1 cellular context compared by ENCODE assay signal in the genomic region with DNA sequence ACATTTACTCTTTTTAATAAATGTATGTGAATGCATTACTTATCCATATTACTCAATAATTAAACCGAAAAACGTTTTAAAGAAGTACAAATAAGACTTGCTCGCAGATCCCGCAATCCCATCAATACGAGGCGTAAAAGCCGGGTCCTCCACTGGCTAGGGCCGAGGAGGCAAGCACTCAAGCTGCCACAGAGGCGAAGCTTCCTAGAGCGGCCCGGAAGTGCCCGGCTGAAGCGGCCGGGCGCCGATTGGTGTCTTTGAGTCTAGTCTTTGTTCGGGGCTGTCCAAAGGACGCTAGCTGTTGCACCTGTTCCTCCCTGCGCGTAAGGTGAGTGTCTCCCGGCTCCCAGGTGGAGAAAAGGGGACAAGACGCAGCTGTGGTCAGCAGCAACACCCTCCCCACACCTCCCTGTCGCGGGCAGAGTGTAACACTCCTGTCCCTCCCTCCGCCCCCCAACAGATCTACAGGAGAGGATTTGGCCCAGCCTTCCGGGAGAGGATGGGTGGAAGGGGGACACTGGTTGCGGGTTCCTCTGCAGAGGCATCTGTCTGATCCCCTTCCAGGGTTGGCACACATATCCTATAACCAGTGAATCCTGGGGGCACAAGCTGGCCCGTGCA.
A peak's percentile ranks its signal among the peaks of the same experiment; 100 is the strongest.
TF ChIP-seq lines count a peak whose summit lies in the region.

A gene (plus strand): TSS at position 260 of the 621 bp plus-strand sequence. CDS start 835 bp downstream, outside the sequence.

TF ChIP-seq in HepG2, 621 proteins besides CTCF, POLR2A, EP300 and RAD21 (continued from another document and continues in another):
- TF ChIP-seq SRSF9 (IDR thresholded peaks at IDR 0.05; ENCODE audit: borderline replicate concordance, insufficient read depth, low read depth, low read length, poor library complexity, severe bottlenecking) (no peak), ZNF567 (CRISPR knock-in tag; IDR thresholded peaks at IDR 0.05; ENCODE audit: borderline replicate concordance) (peak; percentile 75; the same call in 1 of the 2 replicates), NR2F2 (IDR thresholded peaks at IDR 0.05; ENCODE audit: borderline replicate concordance, low read depth) (0 out of 2 replicates have a peak, but pooled peaks have one; percentile 14), ZFYVE20 (CRISPR knock-in tag; IDR thresholded peaks at IDR 0.05; ENCODE audit: borderline replicate concordance, low read depth) (no peak), ZNF101 (CRISPR knock-in tag; IDR thresholded peaks at IDR 0.05; ENCODE audit: borderline replicate concordance, low read depth) (no peak), MIXL1 (CRISPR knock-in tag; IDR thresholded peaks at IDR 0.05) (peak; percentile 47; the same call in 1 of the 2 replicates), RORA (CRISPR knock-in tag; IDR thresholded peaks at IDR 0.05) (no peak), ZSCAN29 (CRISPR knock-in tag; conservative IDR thresholded peaks at IDR 0.05) (no peak), SIN3B (IDR thresholded peaks at IDR 0.05; ENCODE audit: low read length) (peak; percentile 71; the same call in 1 of the 2 replicates), RARA (CRISPR knock-in tag; IDR thresholded peaks at IDR 0.05) (peak; percentile 38; the same call in 1 of the 2 replicates), ZNF17 (CRISPR knock-in tag; IDR thresholded peaks at IDR 0.05) (no peak), MEIS1 (CRISPR knock-in tag; IDR thresholded peaks at IDR 0.05; ENCODE audit: borderline replicate concordance) (0 out of 2 replicates have a peak, but pooled peaks have one; percentile 43), TP53 (CRISPR knock-in tag; conservative IDR thresholded peaks at IDR 0.05) (peak; percentile 61; the same call in 1 of the 2 replicates), NCOR1 (IDR thresholded peaks at IDR 0.05; ENCODE audit: borderline replicate concordance, low read length) (no peak), ADNP (CRISPR knock-in tag; IDR thresholded peaks at IDR 0.05) (no peak), ZNF383 (CRISPR knock-in tag; IDR thresholded peaks at IDR 0.05; ENCODE audit: borderline replicate concordance) (no peak), SOX6 (IDR thresholded peaks at IDR 0.05) (no peak), SOX6 (CRISPR knock-in tag; IDR thresholded peaks at IDR 0.05) (peak; percentile 81), ZNF781 (CRISPR knock-in tag; IDR thresholded peaks at IDR 0.05; ENCODE audit: borderline replicate concordance, not compliant biosample characterization) (peak; percentile 77), ZMAT3 (CRISPR knock-in tag; conservative IDR thresholded peaks at IDR 0.05) (peak; percentile 86), ZC3H13 (CRISPR knock-in tag; IDR thresholded peaks at IDR 0.05) (peak; percentile 76; the same call in 1 of the 2 replicates)
- TF ChIP-seq, protein P1, sequence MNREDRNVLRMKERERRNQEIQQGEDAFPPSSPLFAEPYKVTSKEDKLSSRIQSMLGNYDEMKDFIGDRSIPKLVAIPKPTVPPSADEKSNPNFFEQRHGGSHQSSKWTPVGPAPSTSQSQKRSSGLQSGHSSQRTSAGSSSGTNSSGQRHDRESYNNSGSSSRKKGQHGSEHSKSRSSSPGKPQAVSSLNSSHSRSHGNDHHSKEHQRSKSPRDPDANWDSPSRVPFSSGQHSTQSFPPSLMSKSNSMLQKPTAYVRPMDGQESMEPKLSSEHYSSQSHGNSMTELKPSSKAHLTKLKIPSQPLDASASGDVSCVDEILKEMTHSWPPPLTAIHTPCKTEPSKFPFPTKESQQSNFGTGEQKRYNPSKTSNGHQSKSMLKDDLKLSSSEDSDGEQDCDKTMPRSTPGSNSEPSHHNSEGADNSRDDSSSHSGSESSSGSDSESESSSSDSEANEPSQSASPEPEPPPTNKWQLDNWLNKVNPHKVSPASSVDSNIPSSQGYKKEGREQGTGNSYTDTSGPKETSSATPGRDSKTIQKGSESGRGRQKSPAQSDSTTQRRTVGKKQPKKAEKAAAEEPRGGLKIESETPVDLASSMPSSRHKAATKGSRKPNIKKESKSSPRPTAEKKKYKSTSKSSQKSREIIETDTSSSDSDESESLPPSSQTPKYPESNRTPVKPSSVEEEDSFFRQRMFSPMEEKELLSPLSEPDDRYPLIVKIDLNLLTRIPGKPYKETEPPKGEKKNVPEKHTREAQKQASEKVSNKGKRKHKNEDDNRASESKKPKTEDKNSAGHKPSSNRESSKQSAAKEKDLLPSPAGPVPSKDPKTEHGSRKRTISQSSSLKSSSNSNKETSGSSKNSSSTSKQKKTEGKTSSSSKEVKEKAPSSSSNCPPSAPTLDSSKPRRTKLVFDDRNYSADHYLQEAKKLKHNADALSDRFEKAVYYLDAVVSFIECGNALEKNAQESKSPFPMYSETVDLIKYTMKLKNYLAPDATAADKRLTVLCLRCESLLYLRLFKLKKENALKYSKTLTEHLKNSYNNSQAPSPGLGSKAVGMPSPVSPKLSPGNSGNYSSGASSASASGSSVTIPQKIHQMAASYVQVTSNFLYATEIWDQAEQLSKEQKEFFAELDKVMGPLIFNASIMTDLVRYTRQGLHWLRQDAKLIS (CRISPR knock-in tag; IDR thresholded peaks at IDR 0.05): no peak
- TF ChIP-seq, protein P2, sequence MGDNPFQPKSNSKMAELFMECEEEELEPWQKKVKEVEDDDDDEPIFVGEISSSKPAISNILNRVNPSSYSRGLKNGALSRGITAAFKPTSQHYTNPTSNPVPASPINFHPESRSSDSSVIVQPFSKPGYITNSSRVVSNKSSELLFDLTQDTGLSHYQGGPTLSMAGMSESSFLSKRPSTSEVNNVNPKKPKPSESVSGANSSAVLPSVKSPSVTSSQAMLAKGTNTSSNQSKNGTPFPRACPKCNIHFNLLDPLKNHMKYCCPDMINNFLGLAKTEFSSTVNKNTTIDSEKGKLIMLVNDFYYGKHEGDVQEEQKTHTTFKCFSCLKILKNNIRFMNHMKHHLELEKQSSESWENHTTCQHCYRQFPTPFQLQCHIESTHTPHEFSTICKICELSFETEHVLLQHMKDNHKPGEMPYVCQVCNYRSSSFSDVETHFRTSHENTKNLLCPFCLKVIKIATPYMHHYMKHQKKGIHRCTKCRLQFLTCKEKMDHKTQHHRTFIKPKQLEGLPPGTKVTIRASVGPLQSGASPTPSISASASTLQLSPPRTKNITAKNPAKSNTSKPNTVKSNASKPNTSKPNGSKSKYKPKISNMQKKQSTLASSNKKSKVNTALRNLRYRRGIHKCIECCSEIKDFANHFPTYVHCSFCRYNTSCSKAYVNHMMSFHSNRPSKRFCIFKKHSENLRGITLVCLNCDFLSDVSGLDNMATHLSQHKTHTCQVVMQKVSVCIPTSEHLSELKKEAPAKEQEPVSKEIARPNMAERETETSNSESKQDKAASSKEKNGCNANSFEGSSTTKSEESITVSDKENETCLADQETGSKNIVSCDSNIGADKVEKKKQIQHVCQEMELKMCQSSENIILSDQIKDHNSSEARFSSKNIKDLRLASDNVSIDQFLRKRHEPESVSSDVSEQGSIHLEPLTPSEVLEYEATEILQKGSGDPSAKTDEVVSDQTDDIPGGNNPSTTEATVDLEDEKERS (CRISPR knock-in tag; IDR thresholded peaks at IDR 0.05): peak; percentile 86; the same call in 1 of the 2 replicates
- TF ChIP-seq, protein P3, sequence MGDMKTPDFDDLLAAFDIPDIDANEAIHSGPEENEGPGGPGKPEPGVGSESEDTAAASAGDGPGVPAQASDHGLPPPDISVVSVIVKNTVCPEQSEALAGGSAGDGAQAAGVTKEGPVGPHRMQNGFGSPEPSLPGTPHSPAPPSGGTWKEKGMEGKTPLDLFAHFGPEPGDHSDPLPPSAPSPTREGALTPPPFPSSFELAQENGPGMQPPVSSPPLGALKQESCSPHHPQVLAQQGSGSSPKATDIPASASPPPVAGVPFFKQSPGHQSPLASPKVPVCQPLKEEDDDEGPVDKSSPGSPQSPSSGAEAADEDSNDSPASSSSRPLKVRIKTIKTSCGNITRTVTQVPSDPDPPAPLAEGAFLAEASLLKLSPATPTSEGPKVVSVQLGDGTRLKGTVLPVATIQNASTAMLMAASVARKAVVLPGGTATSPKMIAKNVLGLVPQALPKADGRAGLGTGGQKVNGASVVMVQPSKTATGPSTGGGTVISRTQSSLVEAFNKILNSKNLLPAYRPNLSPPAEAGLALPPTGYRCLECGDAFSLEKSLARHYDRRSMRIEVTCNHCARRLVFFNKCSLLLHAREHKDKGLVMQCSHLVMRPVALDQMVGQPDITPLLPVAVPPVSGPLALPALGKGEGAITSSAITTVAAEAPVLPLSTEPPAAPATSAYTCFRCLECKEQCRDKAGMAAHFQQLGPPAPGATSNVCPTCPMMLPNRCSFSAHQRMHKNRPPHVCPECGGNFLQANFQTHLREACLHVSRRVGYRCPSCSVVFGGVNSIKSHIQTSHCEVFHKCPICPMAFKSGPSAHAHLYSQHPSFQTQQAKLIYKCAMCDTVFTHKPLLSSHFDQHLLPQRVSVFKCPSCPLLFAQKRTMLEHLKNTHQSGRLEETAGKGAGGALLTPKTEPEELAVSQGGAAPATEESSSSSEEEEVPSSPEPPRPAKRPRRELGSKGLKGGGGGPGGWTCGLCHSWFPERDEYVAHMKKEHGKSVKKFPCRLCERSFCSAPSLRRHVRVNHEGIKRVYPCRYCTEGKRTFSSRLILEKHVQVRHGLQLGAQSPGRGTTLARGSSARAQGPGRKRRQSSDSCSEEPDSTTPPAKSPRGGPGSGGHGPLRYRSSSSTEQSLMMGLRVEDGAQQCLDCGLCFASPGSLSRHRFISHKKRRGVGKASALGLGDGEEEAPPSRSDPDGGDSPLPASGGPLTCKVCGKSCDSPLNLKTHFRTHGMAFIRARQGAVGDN (CRISPR knock-in tag; IDR thresholded peaks at IDR 0.05): peak; percentile 83
- TF ChIP-seq, protein P4, sequence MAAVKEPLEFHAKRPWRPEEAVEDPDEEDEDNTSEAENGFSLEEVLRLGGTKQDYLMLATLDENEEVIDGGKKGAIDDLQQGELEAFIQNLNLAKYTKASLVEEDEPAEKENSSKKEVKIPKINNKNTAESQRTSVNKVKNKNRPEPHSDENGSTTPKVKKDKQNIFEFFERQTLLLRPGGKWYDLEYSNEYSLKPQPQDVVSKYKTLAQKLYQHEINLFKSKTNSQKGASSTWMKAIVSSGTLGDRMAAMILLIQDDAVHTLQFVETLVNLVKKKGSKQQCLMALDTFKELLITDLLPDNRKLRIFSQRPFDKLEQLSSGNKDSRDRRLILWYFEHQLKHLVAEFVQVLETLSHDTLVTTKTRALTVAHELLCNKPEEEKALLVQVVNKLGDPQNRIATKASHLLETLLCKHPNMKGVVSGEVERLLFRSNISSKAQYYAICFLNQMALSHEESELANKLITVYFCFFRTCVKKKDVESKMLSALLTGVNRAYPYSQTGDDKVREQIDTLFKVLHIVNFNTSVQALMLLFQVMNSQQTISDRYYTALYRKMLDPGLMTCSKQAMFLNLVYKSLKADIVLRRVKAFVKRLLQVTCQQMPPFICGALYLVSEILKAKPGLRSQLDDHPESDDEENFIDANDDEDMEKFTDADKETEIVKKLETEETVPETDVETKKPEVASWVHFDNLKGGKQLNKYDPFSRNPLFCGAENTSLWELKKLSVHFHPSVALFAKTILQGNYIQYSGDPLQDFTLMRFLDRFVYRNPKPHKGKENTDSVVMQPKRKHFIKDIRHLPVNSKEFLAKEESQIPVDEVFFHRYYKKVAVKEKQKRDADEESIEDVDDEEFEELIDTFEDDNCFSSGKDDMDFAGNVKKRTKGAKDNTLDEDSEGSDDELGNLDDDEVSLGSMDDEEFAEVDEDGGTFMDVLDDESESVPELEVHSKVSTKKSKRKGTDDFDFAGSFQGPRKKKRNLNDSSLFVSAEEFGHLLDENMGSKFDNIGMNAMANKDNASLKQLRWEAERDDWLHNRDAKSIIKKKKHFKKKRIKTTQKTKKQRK (IDR thresholded peaks at IDR 0.05; ENCODE audit: low read length): no peak
- TF ChIP-seq, protein P5, sequence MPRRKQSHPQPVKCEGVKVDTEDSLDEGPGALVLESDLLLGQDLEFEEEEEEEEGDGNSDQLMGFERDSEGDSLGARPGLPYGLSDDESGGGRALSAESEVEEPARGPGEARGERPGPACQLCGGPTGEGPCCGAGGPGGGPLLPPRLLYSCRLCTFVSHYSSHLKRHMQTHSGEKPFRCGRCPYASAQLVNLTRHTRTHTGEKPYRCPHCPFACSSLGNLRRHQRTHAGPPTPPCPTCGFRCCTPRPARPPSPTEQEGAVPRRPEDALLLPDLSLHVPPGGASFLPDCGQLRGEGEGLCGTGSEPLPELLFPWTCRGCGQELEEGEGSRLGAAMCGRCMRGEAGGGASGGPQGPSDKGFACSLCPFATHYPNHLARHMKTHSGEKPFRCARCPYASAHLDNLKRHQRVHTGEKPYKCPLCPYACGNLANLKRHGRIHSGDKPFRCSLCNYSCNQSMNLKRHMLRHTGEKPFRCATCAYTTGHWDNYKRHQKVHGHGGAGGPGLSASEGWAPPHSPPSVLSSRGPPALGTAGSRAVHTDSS (CRISPR knock-in tag; conservative IDR thresholded peaks at IDR 0.05): no peak
- TF ChIP-seq, protein P6, sequence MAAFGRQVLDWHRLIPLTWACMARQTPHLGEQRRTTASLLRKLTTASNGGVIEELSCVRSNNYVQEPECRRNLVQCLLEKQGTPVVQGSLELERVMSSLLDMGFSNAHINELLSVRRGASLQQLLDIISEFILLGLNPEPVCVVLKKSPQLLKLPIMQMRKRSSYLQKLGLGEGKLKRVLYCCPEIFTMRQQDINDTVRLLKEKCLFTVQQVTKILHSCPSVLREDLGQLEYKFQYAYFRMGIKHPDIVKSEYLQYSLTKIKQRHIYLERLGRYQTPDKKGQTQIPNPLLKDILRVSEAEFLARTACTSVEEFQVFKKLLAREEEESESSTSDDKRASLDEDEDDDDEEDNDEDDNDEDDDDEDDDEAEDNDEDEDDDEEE (CRISPR knock-in tag; IDR thresholded peaks at IDR 0.05): no peak
- TF ChIP-seq, protein P7, sequence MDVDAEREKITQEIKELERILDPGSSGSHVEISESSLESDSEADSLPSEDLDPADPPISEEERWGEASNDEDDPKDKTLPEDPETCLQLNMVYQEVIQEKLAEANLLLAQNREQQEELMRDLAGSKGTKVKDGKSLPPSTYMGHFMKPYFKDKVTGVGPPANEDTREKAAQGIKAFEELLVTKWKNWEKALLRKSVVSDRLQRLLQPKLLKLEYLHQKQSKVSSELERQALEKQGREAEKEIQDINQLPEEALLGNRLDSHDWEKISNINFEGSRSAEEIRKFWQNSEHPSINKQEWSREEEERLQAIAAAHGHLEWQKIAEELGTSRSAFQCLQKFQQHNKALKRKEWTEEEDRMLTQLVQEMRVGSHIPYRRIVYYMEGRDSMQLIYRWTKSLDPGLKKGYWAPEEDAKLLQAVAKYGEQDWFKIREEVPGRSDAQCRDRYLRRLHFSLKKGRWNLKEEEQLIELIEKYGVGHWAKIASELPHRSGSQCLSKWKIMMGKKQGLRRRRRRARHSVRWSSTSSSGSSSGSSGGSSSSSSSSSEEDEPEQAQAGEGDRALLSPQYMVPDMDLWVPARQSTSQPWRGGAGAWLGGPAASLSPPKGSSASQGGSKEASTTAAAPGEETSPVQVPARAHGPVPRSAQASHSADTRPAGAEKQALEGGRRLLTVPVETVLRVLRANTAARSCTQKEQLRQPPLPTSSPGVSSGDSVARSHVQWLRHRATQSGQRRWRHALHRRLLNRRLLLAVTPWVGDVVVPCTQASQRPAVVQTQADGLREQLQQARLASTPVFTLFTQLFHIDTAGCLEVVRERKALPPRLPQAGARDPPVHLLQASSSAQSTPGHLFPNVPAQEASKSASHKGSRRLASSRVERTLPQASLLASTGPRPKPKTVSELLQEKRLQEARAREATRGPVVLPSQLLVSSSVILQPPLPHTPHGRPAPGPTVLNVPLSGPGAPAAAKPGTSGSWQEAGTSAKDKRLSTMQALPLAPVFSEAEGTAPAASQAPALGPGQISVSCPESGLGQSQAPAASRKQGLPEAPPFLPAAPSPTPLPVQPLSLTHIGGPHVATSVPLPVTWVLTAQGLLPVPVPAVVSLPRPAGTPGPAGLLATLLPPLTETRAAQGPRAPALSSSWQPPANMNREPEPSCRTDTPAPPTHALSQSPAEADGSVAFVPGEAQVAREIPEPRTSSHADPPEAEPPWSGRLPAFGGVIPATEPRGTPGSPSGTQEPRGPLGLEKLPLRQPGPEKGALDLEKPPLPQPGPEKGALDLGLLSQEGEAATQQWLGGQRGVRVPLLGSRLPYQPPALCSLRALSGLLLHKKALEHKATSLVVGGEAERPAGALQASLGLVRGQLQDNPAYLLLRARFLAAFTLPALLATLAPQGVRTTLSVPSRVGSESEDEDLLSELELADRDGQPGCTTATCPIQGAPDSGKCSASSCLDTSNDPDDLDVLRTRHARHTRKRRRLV (CRISPR knock-in tag; IDR thresholded peaks at IDR 0.05): no peak
